Comparison of ENCODE assay signal across 7 cellular contexts in genomic region chr11:737899-738298, GRCh38. TPM values are rescaled to one million over a fixed set of nuclear protein-coding genes. Genes with fewer than 3 reads are reported as not detected.
DNase-seq lines count a peak whose midpoint lies in the region; ATAC-seq and TF ChIP-seq lines count a peak whose summit lies in the region.
"Not testable (repeated sequence)": the region's sequence is repeated elsewhere in the genome, so short reads cannot be mapped to it uniquely, and the experiment has no call there.
"Had no signal": no experiment of that assay in that cellular context is flagged by ENCODE, and none has a peak within 500 bp of the region (broad histone marks: within the 10 kb centered on the region; RNA-seq: fewer than 3 reads in every experiment).

No MANE protein-coding gene starts in this region.

- H3K4me1 Mint-ChIP-seq in CD8-positive, alpha-beta T cell (ENCODE audit: low read depth) = peaks cover 14% of the 10 kb centered on the region
- H3K4me1 Mint-ChIP-seq in T-cell = peaks cover 16 to 22% (median 17%) of the 10 kb centered on the region in 3 donors
- peaks cover 16% of the 10 kb centered on the region for H3K4me1 Mint-ChIP-seq in activated naive CD4-positive, alpha-beta T cell treated with anti-CD3 and anti-CD28 coated beads for 36 hours (ENCODE audit: low read depth)
- not testable (repeated sequence) for H3K4me1 Mint-ChIP-seq in memory B cell
- H3K4me1 Mint-ChIP-seq in stimulated activated memory B cell treated with anti-CD40 and anti-IgM and Interleukin-4, amounts not matched to agents 10 μg/mL and 1 μg/mL and 100 μg/mL, for 72 hours = peaks cover 18% of the 10 kb centered on the region

- H3K36me3 Mint-ChIP-seq in CD8-positive, alpha-beta T cell; T-cell; activated naive CD4-positive, alpha-beta T cell treated with anti-CD3 and anti-CD28 coated beads for 36 hours (ENCODE audit: low read depth); memory B cell; stimulated activated memory B cell treated with anti-CD40 and anti-IgM and Interleukin-4, amounts not matched to agents 10 μg/mL and 1 μg/mL and 100 μg/mL, for 72 hours: not testable (repeated sequence)

- intact Hi-C loops in CD8-positive, alpha-beta T cell (cut with DNase I, micrococcal nuclease); activated naive CD4-positive, alpha-beta T cell treated with anti-CD3 and anti-CD28 coated beads for 36 hours (cut with micrococcal nuclease); dorsolateral prefrontal cortex (cut with DNase I): not testable (repeated sequence)

- not testable (repeated sequence) for H3K27me3 ChIP-seq in CD8-positive, alpha-beta T cell (ENCODE audit: insufficient read depth, low read length); dorsolateral prefrontal cortex

- H3K4me3 Mint-ChIP-seq in CD8-positive, alpha-beta T cell = peak overlapping the region; percentile 74
- H3K4me3 Mint-ChIP-seq in T-cell = peak overlapping the region; percentile 60 to 69 (median 63)
- peak overlapping the region; percentile 52 for H3K4me3 Mint-ChIP-seq in activated naive CD4-positive, alpha-beta T cell treated with anti-CD3 and anti-CD28 coated beads for 36 hours
- peak overlapping the region; percentile 66 for H3K4me3 Mint-ChIP-seq in memory B cell
- H3K4me3 Mint-ChIP-seq in stimulated activated memory B cell treated with anti-CD40 and anti-IgM and Interleukin-4, amounts not matched to agents 10 μg/mL and 1 μg/mL and 100 μg/mL, for 72 hours = peak overlapping the region; percentile 9

- not testable (repeated sequence) for H3K9me3 Mint-ChIP-seq in CD8-positive, alpha-beta T cell; T-cell; activated naive CD4-positive, alpha-beta T cell treated with anti-CD3 and anti-CD28 coated beads for 36 hours; memory B cell; stimulated activated memory B cell treated with anti-CD40 and anti-IgM and Interleukin-4, amounts not matched to agents 10 μg/mL and 1 μg/mL and 100 μg/mL, for 72 hours

- not testable (repeated sequence) for TF ChIP-seq CTCF in CD8-positive, alpha-beta T cell (IDR thresholded peaks at IDR 0.05); dorsolateral prefrontal cortex (IDR thresholded peaks at IDR 0.05 in 54 of 56, conservative IDR thresholded peaks at IDR 0.05 in 2 of 56; ENCODE audit: low read depth in 1 of 56, partially characterized antibody in 56 of 56)

- not testable (repeated sequence) for H3K36me3 ChIP-seq in CD8-positive, alpha-beta T cell (ENCODE audit: insufficient read depth, low read length)

- not testable (repeated sequence) for H3K27ac Mint-ChIP-seq in CD8-positive, alpha-beta T cell; activated naive CD4-positive, alpha-beta T cell treated with anti-CD3 and anti-CD28 coated beads for 36 hours; memory B cell; stimulated activated memory B cell treated with anti-CD40 and anti-IgM and Interleukin-4, amounts not matched to agents 10 μg/mL and 1 μg/mL and 100 μg/mL, for 72 hours
- peak overlapping the region; percentile 63 to 74 for H3K27ac Mint-ChIP-seq in T-cell

- not testable (repeated sequence) for DNase-seq in CD8-positive, alpha-beta T cell; activated naive CD4-positive, alpha-beta T cell treated with anti-CD3 and anti-CD28 coated beads for 36 hours; dorsolateral prefrontal cortex; memory B cell (ENCODE audit: low spot score in 2 of 2)
- DNase-seq in T-cell = peak in 1 of 34 experiments; percentile 23

- peak overlapping the region; percentile 28 for H3K4me3 ChIP-seq in CD8-positive, alpha-beta T cell (ENCODE audit: low read depth, low read length)
- peak overlapping the region in 8 of 59 donors; percentile 7 to 37 (median 21) for H3K4me3 ChIP-seq in dorsolateral prefrontal cortex

- CTCF ChIA-PET in CD8-positive, alpha-beta T cell (lab: Charles Lee) = interaction anchor here (0.9 to 1.4 kb wide), 5 partner anchors 10 to 183 kb away, joined by 3 read pairs; partner anchors contain the start of gene TALDO1
- CTCF ChIA-PET in T-cell (lab: Charles Lee) = interaction anchor here in 1 of 2 donors (0.9 kb wide), 1 partner anchor 10 kb away, joined by 5 read pairs; no protein-coding TSS in a partner anchor
- CTCF ChIA-PET in activated naive CD4-positive, alpha-beta T cell treated with anti-CD3 and anti-CD28 coated beads for 36 hours (lab: Charles Lee) = interaction anchor here (0.8 to 1.1 kb wide), 2 partner anchors 15 to 18 kb away, joined by 3 read pairs; no protein-coding TSS in a partner anchor

- H3K27ac ChIP-seq in CD8-positive, alpha-beta T cell (ENCODE audit: low read depth, low read length) = not testable (repeated sequence)
- peak overlapping the region in 49 of 59 donors; percentile 4 to 83 (median 66) for H3K27ac ChIP-seq in dorsolateral prefrontal cortex

- H3K27me3 Mint-ChIP-seq in CD8-positive, alpha-beta T cell (ENCODE audit: low read depth); T-cell; activated naive CD4-positive, alpha-beta T cell treated with anti-CD3 and anti-CD28 coated beads for 36 hours (ENCODE audit: low read depth): not testable (repeated sequence)
- peaks cover 12% of the 10 kb centered on the region for H3K27me3 Mint-ChIP-seq in memory B cell
- peaks cover 21% of the 10 kb centered on the region for H3K27me3 Mint-ChIP-seq in stimulated activated memory B cell treated with anti-CD40 and anti-IgM and Interleukin-4, amounts not matched to agents 10 μg/mL and 1 μg/mL and 100 μg/mL, for 72 hours

- not testable (repeated sequence) for H3K9me3 ChIP-seq in CD8-positive, alpha-beta T cell (ENCODE audit: low read length)

- POLR2A ChIA-PET in CD8-positive, alpha-beta T cell (lab: Charles Lee); T-cell (lab: Charles Lee): not testable (repeated sequence)

- H3K4me1 ChIP-seq in CD8-positive, alpha-beta T cell (ENCODE audit: insufficient read depth, low read length) = not testable (repeated sequence)

- peak; percentile 63 for ATAC-seq in CD8-positive, alpha-beta T cell
- ATAC-seq in T-cell (replicated peaks in 1 of 4) (peak; percentile 69 to 93 (median 86)), memory B cell (ENCODE audit: low read depth) (peak; percentile 52)
- ATAC-seq in stimulated activated memory B cell treated with anti-CD40 and anti-IgM and Interleukin-4, amounts not matched to agents 10 μg/mL and 1 μg/mL and 100 μg/mL, for 72 hours = not testable (repeated sequence)

RNA-seq across cellular contexts. Expression of gene TALDO1, which starts 9.4 kb away (rescaled TPM):
- total RNA-seq in CD8-positive, alpha-beta T cell = 10 to 100 TPM; 30.2 to 31.0 TPM
- 100 to 1,000 TPM in 3 of 5 donors, 10 to 100 TPM in 2; 60.5 to 106 (median 102) TPM for total RNA-seq in T-cell
- total RNA-seq in activated naive CD4-positive, alpha-beta T cell treated with anti-CD3 and anti-CD28 coated beads for 36 hours = 100 to 1,000 TPM; 327 to 360 TPM
- 100 to 1,000 TPM in 96 of 120 experiments, 10 to 100 TPM in 24; 58.9 to 258 (median 114) TPM for total RNA-seq in dorsolateral prefrontal cortex

RNA-seq across cellular contexts. Expression of gene EPS8L2, which starts 31.9 kb away (rescaled TPM):
- 10 to 100 TPM in 1 of 2 experiments, 1 to 10 TPM in 1; 9.6 to 12.2 TPM for total RNA-seq in CD8-positive, alpha-beta T cell
- 10 to 100 TPM in 4 of 5 donors, 1 to 10 TPM in 1; 7.5 to 18.5 (median 14.6) TPM for total RNA-seq in T-cell
- total RNA-seq in activated naive CD4-positive, alpha-beta T cell treated with anti-CD3 and anti-CD28 coated beads for 36 hours = 1 to 10 TPM; 7.1 to 8.1 TPM
- total RNA-seq in dorsolateral prefrontal cortex = 10 to 100 TPM; 10.3 to 57.6 (median 18.1) TPM
- total RNA-seq: SJSA1 had no signal

RNA-seq across cellular contexts. Expression of gene GATD1, which starts 39.4 kb away (rescaled TPM):
- 10 to 100 TPM; 21.2 to 22.6 TPM for total RNA-seq in CD8-positive, alpha-beta T cell
- total RNA-seq in T-cell (10 to 100 TPM; 40.8 to 73.5 (median 70.2) TPM), dorsolateral prefrontal cortex (100 to 1,000 TPM in 50 of 120 experiments, 10 to 100 TPM in 70; 70.3 to 151 (median 96.8) TPM)
- 10 to 100 TPM; 33.0 to 34.3 TPM for total RNA-seq in activated naive CD4-positive, alpha-beta T cell treated with anti-CD3 and anti-CD28 coated beads for 36 hours

RNA-seq across cellular contexts. Expression of gene TMEM80, which starts 42.3 kb away (rescaled TPM):
- 10 to 100 TPM; 24.8 to 25.2 TPM for total RNA-seq in CD8-positive, alpha-beta T cell
- 10 to 100 TPM; 21.2 to 43.9 (median 42.4) TPM for total RNA-seq in T-cell
- total RNA-seq in activated naive CD4-positive, alpha-beta T cell treated with anti-CD3 and anti-CD28 coated beads for 36 hours = 1 to 10 TPM; 5.6 to 6.0 TPM
- total RNA-seq in dorsolateral prefrontal cortex = 10 to 100 TPM; 14.5 to 48.6 (median 27.2) TPM

RNA-seq across cellular contexts. Expression of gene DEAF1, which starts 42.9 kb away (rescaled TPM):
- 100 to 1,000 TPM; 131 to 139 TPM for total RNA-seq in CD8-positive, alpha-beta T cell
- total RNA-seq in T-cell = 100 to 1,000 TPM in 1 of 5 donors, 10 to 100 TPM in 4; 55.8 to 121 (median 57.3) TPM
- 10 to 100 TPM; 57.5 to 67.9 TPM for total RNA-seq in activated naive CD4-positive, alpha-beta T cell treated with anti-CD3 and anti-CD28 coated beads for 36 hours
- total RNA-seq in dorsolateral prefrontal cortex = 100 to 1,000 TPM in 119 of 120 experiments, 10 to 100 TPM in 1; 72.0 to 250 (median 144) TPM

Comparison
In these comparisons a context has a peak if more than half of its experiments do, and no peak if none do; other contexts are left out.
1. H3K4me3 Mint-ChIP-seq: peak in every context shown above with its lines; median percentile 74 in CD8-positive, alpha-beta T cell; 66 in memory B cell; 63 in T-cell; 52 in activated naive CD4-positive, alpha-beta T cell treated with anti-CD3 and anti-CD28 coated beads for 36 hours; 9 in stimulated activated memory B cell treated with anti-CD40 and anti-IgM and Interleukin-4, amounts not matched to agents 10 μg/mL and 1 μg/mL and 100 μg/mL, for 72 hours.